In genomic region chr1:75671708-75672107, GRCh38 we compare ENCODE assay signal across 15 cellular contexts.
"Had no signal": no experiment of that assay in that cellular context is flagged by ENCODE, and none has a peak within 500 bp of the region (broad histone marks: within the 10 kb centered on the region; RNA-seq: fewer than 3 reads in every experiment).

No MANE protein-coding gene starts in this region.

- H3K4me1 Mint-ChIP-seq: activated naive CD8-positive, alpha-beta T cell treated with anti-CD3 and anti-CD28 coated beads for 36 hours; natural killer cell had no signal

- H3K27ac Mint-ChIP-seq: activated naive CD8-positive, alpha-beta T cell treated with anti-CD3 and anti-CD28 coated beads for 36 hours; natural killer cell had no signal

- DNase-seq: activated CD4-positive, alpha-beta T cell treated with anti-CD3 and anti-CD28 coated beads, Interleukin-2, amount 50 U/mL, for 4 hours; activated CD4-positive, CD25-positive, alpha-beta regulatory T cell treated with anti-CD3 and anti-CD28 coated beads, Interleukin-2, amount 50 U/mL, for 72 hours; activated effector memory CD4-positive, alpha-beta T cell treated with anti-CD3 and anti-CD28 coated beads, Interleukin-2, amount 50 U/mL, for 16 hours; activated naive CD8-positive, alpha-beta T cell treated with anti-CD3 and anti-CD28 coated beads for 36 hours; activated T-cell treated with anti-CD3 and anti-CD28 coated beads, Interleukin-2, amount 50 U/mL, for 4 hours; brain microvascular endothelial cell; mucosa of descending colon; natural killer cell; occipital lobe; psoas muscle; sigmoid colon; stimulated activated naive CD4-positive, alpha-beta T cell treated with Interleukin-2 at 50 U/mL for 16 hours; upper lobe of left lung had no signal

- H3K4me1 ChIP-seq: psoas muscle, sigmoid colon, suprapubic skin, upper lobe of left lung had no signal

- H3K27me3 ChIP-seq: brain microvascular endothelial cell, esophagus muscularis mucosa, sigmoid colon, suprapubic skin, upper lobe of left lung had no signal

- ATAC-seq: activated T-cell treated with anti-CD3 and anti-CD28 coated beads, Interleukin-2, amount 50 U/mL, for 4 hours; mucosa of descending colon; natural killer cell; psoas muscle had no signal

- H3K4me3 ChIP-seq: esophagus muscularis mucosa, mucosa of descending colon, psoas muscle, sigmoid colon, suprapubic skin, upper lobe of left lung had no signal

- H3K36me3 Mint-ChIP-seq: activated naive CD8-positive, alpha-beta T cell treated with anti-CD3 and anti-CD28 coated beads for 36 hours; natural killer cell had no signal

- H3K9me3 Mint-ChIP-seq: activated naive CD8-positive, alpha-beta T cell treated with anti-CD3 and anti-CD28 coated beads for 36 hours; activated T-cell treated with anti-CD3 and anti-CD28 coated beads, Interleukin-2, amount 50 U/mL, for 4 hours had no signal

- H3K36me3 ChIP-seq: brain microvascular endothelial cell, esophagus muscularis mucosa, sigmoid colon, suprapubic skin, upper lobe of left lung had no signal

- H3K9me3 ChIP-seq: esophagus muscularis mucosa, mucosa of descending colon, psoas muscle, sigmoid colon, suprapubic skin, upper lobe of left lung had no signal

- H3K4me3 Mint-ChIP-seq: activated naive CD8-positive, alpha-beta T cell treated with anti-CD3 and anti-CD28 coated beads for 36 hours; activated T-cell treated with anti-CD3 and anti-CD28 coated beads, Interleukin-2, amount 50 U/mL, for 4 hours; natural killer cell had no signal

- H3K27ac ChIP-seq: brain microvascular endothelial cell, esophagus muscularis mucosa, psoas muscle, sigmoid colon, suprapubic skin, upper lobe of left lung had no signal
